ENCODE assay signal across 9 cellular contexts in the genomic region with DNA sequence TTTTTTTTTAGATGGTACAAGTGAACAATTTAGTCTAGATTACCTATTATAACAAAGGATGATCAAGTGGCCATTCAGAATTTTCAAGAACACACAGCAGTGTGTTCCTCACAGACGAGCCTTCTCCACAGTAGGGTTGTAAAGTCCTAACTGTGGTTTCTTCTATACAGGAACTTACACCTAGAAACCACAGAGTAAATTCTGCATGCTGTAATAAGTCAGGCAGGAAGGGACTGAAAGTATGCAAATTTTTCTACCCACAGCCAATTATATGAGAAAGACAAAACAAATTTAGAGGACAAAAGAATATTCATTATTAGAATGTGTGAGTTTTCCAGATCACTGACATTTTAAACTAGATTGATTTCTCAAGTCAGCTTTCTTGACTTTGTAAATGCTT.
DNase-seq lines count a peak whose midpoint lies in the region; ATAC-seq, FAIRE-seq and TF ChIP-seq lines count a peak whose summit lies in the region.
"Had no signal": no experiment of that assay in that cellular context is flagged by ENCODE, and none has a peak within 500 bp of the region (broad histone marks: within the 10 kb centered on the region; RNA-seq: fewer than 3 reads in every experiment).

No MANE protein-coding gene starts in this region.

- TF ChIP-seq CTCF in nephron (IDR thresholded peaks at IDR 0.05; ENCODE audit: unreplicated experiment in 3 of 3) (no peak), ovary (IDR thresholded peaks at IDR 0.05) (no peak), D721Med (IDR thresholded peaks at IDR 0.05; ENCODE audit: insufficient read depth, missing control alignments) (no peak)

- POLR2A ChIA-PET in activated CD4-positive, alpha-beta T cell treated with anti-CD3 and anti-CD28 coated beads for 36 hours (lab: Charles Lee) = no interaction called here

- H3K4me1 Mint-ChIP-seq in activated CD4-positive, alpha-beta T cell treated with anti-CD3 and anti-CD28 coated beads for 36 hours = peaks cover 52% of the 10 kb centered on the region
- H3K4me1 Mint-ChIP-seq in nephron = peaks cover 31% of the 10 kb centered on the region

- ATAC-seq in activated CD4-positive, alpha-beta T cell treated with anti-CD3 and anti-CD28 coated beads for 36 hours = peak; percentile 89
- peak; percentile 93 for ATAC-seq in HG02970 (IDR thresholded peaks at IDR 0.05; ENCODE audit: low FRiP score, unreplicated experiment)

- no peak for TF ChIP-seq EP300 in ovary (IDR thresholded peaks at IDR 0.05)

- no peak for TF ChIP-seq POLR2A in ovary (IDR thresholded peaks at IDR 0.05)

- H3K27me3 ChIP-seq in ovary = no peaks in the 10 kb centered on the region

- 63 to 69% (median 63%) methylated on average over 1 of the region's 1 CpG for WGBS in ovary, 3 donors

- peak overlapping the region; percentile 44 for H3K4me3 Mint-ChIP-seq in activated CD4-positive, alpha-beta T cell treated with anti-CD3 and anti-CD28 coated beads for 36 hours
- no peak overlapping the region for H3K4me3 Mint-ChIP-seq in nephron

- no peaks in the 10 kb centered on the region for H3K9me3 Mint-ChIP-seq in activated CD4-positive, alpha-beta T cell treated with anti-CD3 and anti-CD28 coated beads for 36 hours (ENCODE audit: low read depth)
- H3K9me3 Mint-ChIP-seq in nephron = no peaks in the 10 kb centered on the region

- no peaks in the 10 kb centered on the region for H3K36me3 ChIP-seq in ovary
- H3K36me3 ChIP-seq: thoracic aorta had no signal

- H3K9me3 ChIP-seq in ovary = no peaks in the 10 kb centered on the region
- H3K9me3 ChIP-seq: thoracic aorta had no signal

- peaks cover 8% of the 10 kb centered on the region for H3K4me1 ChIP-seq in ovary (ENCODE audit: insufficient read depth)

- no peak for DNase-seq in activated CD4-positive, alpha-beta T cell treated with anti-CD3 and anti-CD28 coated beads for 36 hours
- DNase-seq in activated CD4-positive, alpha-beta T cell treated with anti-CD3 and anti-CD28 coated beads for 1 hour = no peak
- DNase-seq in OCI-M1 (lab: John Stamatoyannopoulos, UW) (peak; percentile 13), RCC 7860 (ENCODE audit: low spot score) (no peak), ovary (no peak), D721Med (ENCODE audit: insufficient read length, low spot score) (no peak)

- CTCF ChIA-PET in activated CD4-positive, alpha-beta T cell treated with anti-CD3 and anti-CD28 coated beads for 36 hours (lab: Charles Lee) = interaction anchor here (0.8 to 1.5 kb wide), 4 partner anchors 10 to 670 kb away, joined by 3 to 5 read pairs (median 4); no protein-coding TSS in a partner anchor

- no peak overlapping the region for H3K27ac ChIP-seq in ovary
- H3K27ac ChIP-seq: thoracic aorta had no signal

- peak overlapping the region; percentile 76 for H3K27ac Mint-ChIP-seq in activated CD4-positive, alpha-beta T cell treated with anti-CD3 and anti-CD28 coated beads for 36 hours
- peak overlapping the region; percentile 43 to 61 (median 60) for H3K27ac Mint-ChIP-seq in nephron

- no peaks in the 10 kb centered on the region for H3K27me3 Mint-ChIP-seq in activated CD4-positive, alpha-beta T cell treated with anti-CD3 and anti-CD28 coated beads for 36 hours
- no peaks in the 10 kb centered on the region for H3K27me3 Mint-ChIP-seq in nephron (ENCODE audit: low read depth)

- H3K36me3 Mint-ChIP-seq in activated CD4-positive, alpha-beta T cell treated with anti-CD3 and anti-CD28 coated beads for 36 hours (ENCODE audit: low read depth) = peaks cover 4% of the 10 kb centered on the region
- peaks cover 13% of the 10 kb centered on the region for H3K36me3 Mint-ChIP-seq in nephron (ENCODE audit: low read depth)

- no peak for FAIRE-seq in RCC 7860 (lab: Jason Lieb, UNC)
- no peak for FAIRE-seq in D721Med (lab: Jason Lieb, UNC)

- H3K4me3 ChIP-seq in ovary = no peak overlapping the region
- H3K4me3 ChIP-seq: thoracic aorta had no signal

- intact Hi-C loops in activated CD4-positive, alpha-beta T cell treated with anti-CD3 and anti-CD28 coated beads for 36 hours (cut with DNase I, micrococcal nuclease) = loop anchor here in 1 of 2 experiments (1.0 kb wide), 1 partner anchor 11 kb away; no protein-coding TSS in a partner anchor
- intact Hi-C loops in ovary (cut with DNase I) = no loop called here
